Comparison of ENCODE assay signal across 8 cellular contexts in the genomic region with DNA sequence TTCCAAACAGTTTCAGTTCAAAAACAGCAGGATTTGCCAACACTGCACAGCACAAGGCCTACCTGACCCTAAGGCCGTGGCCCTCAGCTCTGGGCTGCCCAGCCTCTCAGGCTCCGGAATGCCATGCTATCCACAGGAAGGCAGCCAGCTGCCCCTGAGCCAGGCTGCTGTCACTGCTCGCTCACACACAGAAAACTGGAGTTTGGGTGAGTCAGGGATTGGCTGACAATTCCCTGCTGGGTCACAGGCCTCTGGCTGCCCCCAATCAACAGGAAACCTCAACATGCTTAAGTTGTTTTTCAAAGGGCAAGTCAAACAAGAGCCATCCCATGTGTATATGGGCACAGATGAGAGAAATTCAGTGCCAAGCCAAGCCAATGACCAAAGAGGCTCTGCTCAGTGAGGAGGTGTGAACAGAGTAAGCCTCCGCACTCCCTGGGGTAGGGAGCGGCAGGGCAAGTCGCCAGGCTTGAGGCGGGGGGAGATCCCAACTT. TPM values are rescaled to one million over a fixed set of nuclear protein-coding genes. Genes with fewer than 3 reads are reported as not detected.
DNase-seq lines count a peak whose midpoint lies in the region; ATAC-seq and TF ChIP-seq lines count a peak whose summit lies in the region.

No MANE protein-coding gene starts in this region.

- no peak for TF ChIP-seq CTCF in SK-N-SH (IDR thresholded peaks at IDR 0.05)
- TF ChIP-seq CTCF in heart left ventricle (IDR thresholded peaks at IDR 0.05) = no peak
- TF ChIP-seq CTCF in spleen (IDR thresholded peaks at IDR 0.05 in 8 of 11, conservative IDR thresholded peaks at IDR 0.05 in 3 of 11) = no peak

- H3K9me3 Mint-ChIP-seq in activated T-helper 2 cell treated with anti-CD3 and anti-CD28 coated beads, Interferon-gamma antibody, Interleukin-2, Interleukin-4, amounts not matched to agents 10 μg/mL and 5 μg/mL and 100 μg/mL, durations not matched to agents 14 hours and 24 hours and 36 hours = no peaks in the 10 kb centered on the region

- 40% methylated on average over 6 of the region's 7 CpGs for WGBS in SK-N-SH (ENCODE audit: low lambda C conversion rate)
- WGBS in heart left ventricle, 4 donors = 30 to 44% (median 36%) methylated on average over 7 of the region's 7 CpGs
- WGBS in spleen, 5 donors = 50 to 67% (median 55%) methylated on average over 7 of the region's 7 CpGs

- H3K4me3 ChIP-seq in SK-N-SH (ENCODE audit: low read depth in 2 of 2, low read length in 1 of 2) = no peak overlapping the region
- no peak overlapping the region for H3K4me3 ChIP-seq in heart left ventricle
- no peak overlapping the region for H3K4me3 ChIP-seq in spleen

- H3K27ac ChIP-seq in SK-N-SH (ENCODE audit: low read depth in 2 of 2, low read length in 1 of 2) (peak overlapping the region; percentile 41 to 63; a peak in 3 of 4 replicates), heart left ventricle (peak overlapping the region; percentile 67 to 95 (median 72)), spleen (peak overlapping the region; percentile 51 to 86 (median 75))

- H3K4me1 Mint-ChIP-seq in activated T-helper 2 cell treated with anti-CD3 and anti-CD28 coated beads, Interferon-gamma antibody, Interleukin-2, Interleukin-4, amounts not matched to agents 10 μg/mL and 5 μg/mL and 100 μg/mL, durations not matched to agents 14 hours and 24 hours and 36 hours (ENCODE audit: low read depth) = no peaks in the 10 kb centered on the region

- H4K20me1 ChIP-seq in SK-N-SH (ENCODE audit: insufficient read depth) = no peaks in the 10 kb centered on the region

- TF ChIP-seq RAD21 in SK-N-SH (IDR thresholded peaks at IDR 0.05; ENCODE audit: low read length) = no peak

- no peak overlapping the region for H2AFZ ChIP-seq in SK-N-SH (ENCODE audit: low read depth)

- H3K4me1 ChIP-seq in SK-N-SH (ENCODE audit: control insufficient read depth in 1 of 2, insufficient read depth in 2 of 2, low read depth in 1 of 2, low read length in 1 of 2) (peaks cover 6 to 24% of the 10 kb centered on the region in 2 experiments; a peak in 3 of 4 replicates), heart left ventricle (peaks cover 0 to 82% (median 49%) of the 10 kb centered on the region in 12 donors), spleen (peaks cover 18 to 66% (median 36%) of the 10 kb centered on the region in 6 donors)

- H3F3A ChIP-seq in SK-N-SH (replicated peaks; ENCODE audit: insufficient read depth) = peaks cover 26% of the 10 kb centered on the region

- DNase-seq in SK-N-SH = no peak
- peak; percentile 74 to 89 (median 81) for DNase-seq in heart left ventricle
- peak; percentile 87 for DNase-seq in spleen
- DNase-seq in activated effector memory CD4-positive, alpha-beta T cell treated with Interleukin-2 at 50 U/mL for 16 hours = no peak
- no peak for DNase-seq in NCI-H524 treated with DMSO at 0.1 percent for 48 hours (lab: John Stamatoyannopoulos, UW)
- DNase-seq in MV-4-11 (lab: John Stamatoyannopoulos, UW) = no peak
- DNase-seq in activated T-helper 2 cell treated with anti-CD3 and anti-CD28 coated beads, Interferon-gamma antibody, Interleukin-2, Interleukin-4, amounts not matched to agents 10 μg/mL and 5 μg/mL and 100 μg/mL, durations not matched to agents 14 hours and 24 hours and 36 hours (ENCODE audit: low spot score) = no peak

- H3K9ac ChIP-seq in SK-N-SH = no peak overlapping the region; the same call in 1 of the 2 replicates

- H3K4me3 Mint-ChIP-seq in activated T-helper 2 cell treated with anti-CD3 and anti-CD28 coated beads, Interferon-gamma antibody, Interleukin-2, Interleukin-4, amounts not matched to agents 10 μg/mL and 5 μg/mL and 100 μg/mL, durations not matched to agents 14 hours and 24 hours and 36 hours (ENCODE audit: low read depth) = no peak overlapping the region

- H3K27ac Mint-ChIP-seq in activated T-helper 2 cell treated with anti-CD3 and anti-CD28 coated beads, Interferon-gamma antibody, Interleukin-2, Interleukin-4, amounts not matched to agents 10 μg/mL and 5 μg/mL and 100 μg/mL, durations not matched to agents 14 hours and 24 hours and 36 hours = no peak overlapping the region

- H3K27me3 ChIP-seq in SK-N-SH (ENCODE audit: insufficient read depth) (no peaks in the 10 kb centered on the region), heart left ventricle (no peaks in the 10 kb centered on the region), spleen (replicated peaks in 1 of 7) (no peaks in the 10 kb centered on the region)

- peak overlapping the region; percentile 9 for H3K4me2 ChIP-seq in SK-N-SH

- no peaks in the 10 kb centered on the region for H3K27me3 Mint-ChIP-seq in activated T-helper 2 cell treated with anti-CD3 and anti-CD28 coated beads, Interferon-gamma antibody, Interleukin-2, Interleukin-4, amounts not matched to agents 10 μg/mL and 5 μg/mL and 100 μg/mL, durations not matched to agents 14 hours and 24 hours and 36 hours (ENCODE audit: low read depth)

- H3K79me2 ChIP-seq in SK-N-SH (ENCODE audit: insufficient read depth) = peaks cover 8% of the 10 kb centered on the region; the same call in 1 of the 2 replicates

- H3K9me2 ChIP-seq in SK-N-SH = no peaks in the 10 kb centered on the region

- CTCF ChIA-PET in SK-N-SH (lab: Yijun Ruan, JAX) = interaction anchor here (1.2 kb wide), 1 partner anchor 12 kb away, joined by 4 read pairs; no protein-coding TSS in a partner anchor

- peak in 1 of 2 experiments; percentile 72; a peak in 1 of 4 replicates for TF ChIP-seq EP300 in SK-N-SH (IDR thresholded peaks at IDR 0.05; ENCODE audit: borderline replicate concordance in 1 of 2, low read depth in 1 of 2, low read length in 1 of 2)

- H3K36me3 ChIP-seq in SK-N-SH (replicated peaks in 1 of 2; ENCODE audit: control insufficient read depth in 1 of 2, insufficient read depth in 2 of 2, low read length in 1 of 2) (peaks cover 4 to 5% of the 10 kb centered on the region in 2 experiments), heart left ventricle (peaks cover 0 to 29% (median 10%) of the 10 kb centered on the region in 9 donors), spleen (peaks cover 0 to 16% (median 2%) of the 10 kb centered on the region in 6 donors)

- peak; percentile 26 for ATAC-seq in GM19438 (IDR thresholded peaks at IDR 0.05; ENCODE audit: low read depth, unreplicated experiment)
- peak; percentile 91 to 94 (median 92) for ATAC-seq in heart left ventricle

- H3K9me3 ChIP-seq in SK-N-SH (no peaks in the 10 kb centered on the region), heart left ventricle (no peaks in the 10 kb centered on the region), spleen (no peaks in the 10 kb centered on the region)

- TF ChIP-seq POLR2A in heart left ventricle (IDR thresholded peaks at IDR 0.05) (no peak), spleen (IDR thresholded peaks at IDR 0.05) (no peak)

- no peaks in the 10 kb centered on the region for H3K36me3 Mint-ChIP-seq in activated T-helper 2 cell treated with anti-CD3 and anti-CD28 coated beads, Interferon-gamma antibody, Interleukin-2, Interleukin-4, amounts not matched to agents 10 μg/mL and 5 μg/mL and 100 μg/mL, durations not matched to agents 14 hours and 24 hours and 36 hours (ENCODE audit: low read depth)

- intact Hi-C loops in heart left ventricle (cut with DNase I) = no loop called here
- intact Hi-C loops in spleen (cut with DNase I; ENCODE audit: low total_unique reads) = no loop called here
- intact Hi-C loops in activated T-helper 2 cell treated with anti-CD3 and anti-CD28 coated beads, Interferon-gamma antibody, Interleukin-2, Interleukin-4, amounts not matched to agents 10 μg/mL and 5 μg/mL and 100 μg/mL, durations not matched to agents 14 hours and 24 hours and 36 hours (cut with micrococcal nuclease) = no loop called here

- POLR2A ChIA-PET in SK-N-SH (lab: Yijun Ruan, JAX) = no interaction called here

TF ChIP-seq in SK-N-SH, 30 proteins besides CTCF, POLR2A, EP300 and RAD21 (continues in another document):
- no peak for TF ChIP-seq GATA2 (CRISPR knock-in tag; IDR thresholded peaks at IDR 0.05)
- TF ChIP-seq MXI1 (IDR thresholded peaks at IDR 0.05; ENCODE audit: low read depth, low read length) = no peak; the same call in 1 of the 2 replicates
- no peak for TF ChIP-seq IRF3 (IDR thresholded peaks at IDR 0.05; ENCODE audit: low read depth, low read length)
- TF ChIP-seq RFX5 (IDR thresholded peaks at IDR 0.05; ENCODE audit: low read length) = no peak
- peak; percentile 84 for TF ChIP-seq MAX (IDR thresholded peaks at IDR 0.05; ENCODE audit: low read depth)
- TF ChIP-seq ELF1 (IDR thresholded peaks at IDR 0.05) = no peak

RNA-seq across cellular contexts. Expression of gene RPL27A, which starts 50.2 kb away (rescaled TPM):
- polyA plus RNA-seq in SK-N-SH (2012; rRNA removed) = 752 and 1,162 TPM in 2 replicates
- 1,039 and 1,258 TPM in 2 replicates for polyA plus RNA-seq in SK-N-SH (2012; cell fraction: cytosol; rRNA removed)
- 308 and 341 TPM in 2 replicates for polyA plus RNA-seq in SK-N-SH (2012; cell fraction: nucleus; rRNA removed)
- total RNA-seq in heart left ventricle = 100 to 1,000 TPM; 299 to 597 (median 438) TPM
- 1,000 to 10,000 TPM; 1,719 to 2,980 TPM for polyA plus RNA-seq in heart left ventricle
- total RNA-seq in spleen = 1,000 to 10,000 TPM in 4 of 7 donors, 100 to 1,000 TPM in 3; 845 to 1,581 (median 1,127) TPM
- polyA plus RNA-seq in spleen = 1,000 to 10,000 TPM; 6,984 to 8,152 (median 7,296) TPM
- 749 and 766 TPM in 2 replicates for total RNA-seq in activated T-helper 2 cell treated with anti-CD3 and anti-CD28 coated beads, Interferon-gamma antibody, Interleukin-2, Interleukin-4, amounts not matched to agents 10 μg/mL and 5 μg/mL and 100 μg/mL, durations not matched to agents 14 hours and 24 hours and 36 hours

RNA-seq across cellular contexts. Expression of gene TRIM66, which starts 50.3 kb away (rescaled TPM):
- polyA plus RNA-seq in SK-N-SH (2012; rRNA removed) (6.4 and 8.0 TPM in 2 replicates), heart left ventricle (1 to 10 TPM in 1 of 2 donors, under 1 TPM in 1; 0.72 to 2.6 TPM), spleen (1 to 10 TPM in 2 of 3 donors, under 1 TPM in 1; 0.86 to 4.3 (median 2.3) TPM)
- polyA plus RNA-seq in SK-N-SH (2012; cell fraction: cytosol; rRNA removed) = 2.5 and 2.7 TPM in 2 replicates
- 44.1 and 62.7 TPM in 2 replicates for polyA plus RNA-seq in SK-N-SH (2012; cell fraction: nucleus; rRNA removed)
- total RNA-seq in heart left ventricle (10 to 100 TPM in 1 of 9 donors, 1 to 10 TPM in 7, under 1 TPM in 1; 0.71 to 10.1 (median 4.1) TPM), spleen (10 to 100 TPM in 5 of 7 donors, 1 to 10 TPM in 2; 5.3 to 22.8 (median 12.6) TPM)
- 13.6 and 14.6 TPM in 2 replicates for total RNA-seq in activated T-helper 2 cell treated with anti-CD3 and anti-CD28 coated beads, Interferon-gamma antibody, Interleukin-2, Interleukin-4, amounts not matched to agents 10 μg/mL and 5 μg/mL and 100 μg/mL, durations not matched to agents 14 hours and 24 hours and 36 hours

Comparison
In these comparisons a context has a peak if more than half of its experiments do, and no peak if none do; other contexts are left out.
1. DNase-seq: peak in heart left ventricle (5 of 5) and spleen (single experiment); none in SK-N-SH (single experiment), activated effector memory CD4-positive, alpha-beta T cell treated with Interleukin-2 at 50 U/mL for 16 hours (single experiment), NCI-H524 treated with DMSO at 0.1 percent for 48 hours (single experiment), MV-4-11 (single experiment) and activated T-helper 2 cell treated with anti-CD3 and anti-CD28 coated beads, Interferon-gamma antibody, Interleukin-2, Interleukin-4, amounts not matched to agents 10 μg/mL and 5 μg/mL and 100 μg/mL, durations not matched to agents 14 hours and 24 hours and 36 hours (single experiment).
2. Peak in every context shown above with its lines, with median percentiles within 50 percentile points of each other: H3K27ac ChIP-seq.